13 cellular contexts compared by ENCODE assay signal in genomic region chr2:143390185-143390584, GRCh38.
"Had no signal": no experiment of that assay in that cellular context is flagged by ENCODE, and none has a peak within 500 bp of the region (broad histone marks: within the 10 kb centered on the region; RNA-seq: fewer than 3 reads in every experiment).

No MANE protein-coding gene starts in this region.

- H3K27me3 ChIP-seq: esophagus squamous epithelium, neutrophil, tibial nerve had no signal

- H3K4me3 ChIP-seq: esophagus squamous epithelium, lower lobe of right lung, tibial nerve had no signal

- H3K4me1 ChIP-seq: esophagus squamous epithelium, lower lobe of right lung, tibial nerve had no signal

- H3K9me3 ChIP-seq: esophagus squamous epithelium, lower lobe of right lung, neutrophil, tibial nerve had no signal

- H3K27ac ChIP-seq: esophagus squamous epithelium, lower lobe of right lung, neutrophil, tibial nerve had no signal

- DNase-seq: activated CD4-positive, alpha-beta memory T cell treated with anti-CD3 and anti-CD28 coated beads for 36 hours; activated effector memory CD4-positive, alpha-beta T cell treated with anti-CD3 and anti-CD28 coated beads, Interleukin-2, amount 50 U/mL, for 16 hours; activated T-cell treated with anti-CD3 and anti-CD28 coated beads, Interleukin-2, amount 50 U/mL, for 4 hours; amygdala; esophagus squamous epithelium; foreskin fibroblast; immature natural killer cell; lower lobe of right lung; midbrain; right cardiac atrium; stimulated activated naive B cell treated with anti-CD40 and anti-IgM and Interleukin-4, amounts not matched to agents 10 μg/mL and 1 μg/mL and 100 μg/mL, for 72 hours had no signal

- H3K36me3 ChIP-seq: esophagus squamous epithelium, lower lobe of right lung, tibial nerve had no signal

- ATAC-seq: activated T-cell treated with anti-CD3 and anti-CD28 coated beads, Interleukin-2, amount 50 U/mL, for 4 hours; lower lobe of right lung; right cardiac atrium; stimulated activated naive B cell treated with anti-CD40 and anti-IgM and Interleukin-4, amounts not matched to agents 10 μg/mL and 1 μg/mL and 100 μg/mL, for 72 hours had no signal
